30 cellular contexts compared by ENCODE assay signal in genomic region chr1:43830802-43831201, GRCh38.
A peak's percentile ranks its signal among the peaks of the same experiment; 100 is the strongest.
DNase-seq lines count a peak whose midpoint lies in the region; ATAC-seq and TF ChIP-seq lines count a peak whose summit lies in the region.
"Had no signal": no experiment of that assay in that cellular context is flagged by ENCODE, and none has a peak within 500 bp of the region (broad histone marks: within the 10 kb centered on the region; RNA-seq: fewer than 3 reads in every experiment).

No MANE protein-coding gene starts in this region.

- no peak for DNase-seq in activated T-cell treated with anti-CD3 and anti-CD28 coated beads, Interleukin-2, amount 50 U/mL, for 72 hours
- no peak for DNase-seq in activated T-cell treated with anti-CD3 and anti-CD28 coated beads, Interleukin-2, amount 50 U/mL, for 4 hours
- DNase-seq in PC-9 (peak in 1 of 2 experiments; percentile 77), C1 segment of cervical spinal cord (lab: John Stamatoyannopoulos, UW) (no peak), WTC11 (ENCODE audit: low spot score) (no peak)
- DNase-seq in stimulated activated naive B cell treated with anti-CD40 and anti-IgM and Interleukin-4, amounts not matched to agents 10 μg/mL and 1 μg/mL and 100 μg/mL, for 72 hours: no peak
- no peak for DNase-seq in NK-92 treated with Interleukin-12 subunit alpha and Interleukin-12 subunit beta, amount 100 ng/mL, for 24 hours (lab: John Stamatoyannopoulos, UW)
- DNase-seq: ACHN; activated CD4-positive, CD25-positive, alpha-beta regulatory T cell treated with anti-CD3 and anti-CD28 coated beads, Interleukin-2, amount 50 U/mL, for 72 hours; activated gamma-delta T cell treated with Interleukin-2 at 50 U/mL for 16 hours; Calu3; central memory CD4-positive, alpha-beta T cell; DMS79 treated with DMSO at 0.1 percent for 48 hours; endodermal cell; foreskin keratinocyte; GF-D8; mammary epithelial cell; NCI-H1417 treated with DMSO at 0.1 percent for 48 hours; NCI-H2107; NCI-H748 treated with DMSO at 0.1 percent for 48 hours; nephron progenitor cell; ovary; trophoblast cell had no signal

- no peaks in the 10 kb centered on the region for H3K9me3 ChIP-seq in KOPT-K1 (ENCODE audit: insufficient read depth, low read length, poor library complexity, severe bottlenecking)
- H3K9me3 ChIP-seq in PC-9 (ENCODE audit: insufficient read depth, low read depth): no peaks in the 10 kb centered on the region
- H3K9me3 ChIP-seq: esophagus muscularis mucosa, HAP-1, ovary had no signal

- peak overlapping the region; percentile 72 for H3K4me2 ChIP-seq in PC-9
- H3K4me2 ChIP-seq: hepatocyte had no signal

- H3F3A ChIP-seq in PC-9 (ENCODE audit: insufficient read depth, low read depth): peaks cover 41% of the 10 kb centered on the region

- H3K4me3 Mint-ChIP-seq in activated T-cell treated with anti-CD3 and anti-CD28 coated beads, Interleukin-2, amount 50 U/mL, for 72 hours: peak overlapping the region; percentile 0 to 57
- H3K4me3 Mint-ChIP-seq in activated T-cell treated with anti-CD3 and anti-CD28 coated beads, Interleukin-2, amount 50 U/mL, for 4 hours: no peak overlapping the region
- H3K4me3 Mint-ChIP-seq in stimulated activated naive B cell treated with anti-CD40 and anti-IgM and Interleukin-4, amounts not matched to agents 10 μg/mL and 1 μg/mL and 100 μg/mL, for 72 hours: peak overlapping the region in 1 of 2 donors; percentile 30
- no peak overlapping the region for H3K4me3 Mint-ChIP-seq in WTC11
- H3K4me3 Mint-ChIP-seq: endodermal cell; nephron progenitor cell; T-helper 1 cell treated with Interleukin-12 subunit alpha and Interleukin-12 subunit beta and Interleukin-4 antibody, amounts not matched to agents 30 μg/mL and 1 μg/mL, for 36 hours had no signal

- peaks cover 58% of the 10 kb centered on the region for H3K4me1 Mint-ChIP-seq in activated T-cell treated with anti-CD3 and anti-CD28 coated beads, Interleukin-2, amount 50 U/mL, for 72 hours (ENCODE audit: low read depth)
- H3K4me1 Mint-ChIP-seq in activated T-cell treated with anti-CD3 and anti-CD28 coated beads, Interleukin-2, amount 50 U/mL, for 4 hours (ENCODE audit: low read depth): peaks cover 41% of the 10 kb centered on the region
- H3K4me1 Mint-ChIP-seq in stimulated activated naive B cell treated with anti-CD40 and anti-IgM and Interleukin-4, amounts not matched to agents 10 μg/mL and 1 μg/mL and 100 μg/mL, for 72 hours: peaks cover 47 to 72% of the 10 kb centered on the region in 2 donors
- H3K4me1 Mint-ChIP-seq in WTC11: peaks cover 40% of the 10 kb centered on the region

- peak overlapping the region; percentile 3 for H3K27ac Mint-ChIP-seq in activated T-cell treated with anti-CD3 and anti-CD28 coated beads, Interleukin-2, amount 50 U/mL, for 72 hours
- peak overlapping the region; percentile 27 for H3K27ac Mint-ChIP-seq in stimulated activated naive B cell treated with anti-CD40 and anti-IgM and Interleukin-4, amounts not matched to agents 10 μg/mL and 1 μg/mL and 100 μg/mL, for 72 hours
- H3K27ac Mint-ChIP-seq in WTC11: no peak overlapping the region
- H3K27ac Mint-ChIP-seq: endodermal cell; T-helper 1 cell treated with Interleukin-12 subunit alpha and Interleukin-12 subunit beta and Interleukin-4 antibody, amounts not matched to agents 30 μg/mL and 1 μg/mL, for 36 hours had no signal

- H3K9me3 Mint-ChIP-seq in activated T-cell treated with anti-CD3 and anti-CD28 coated beads, Interleukin-2, amount 50 U/mL, for 72 hours: peaks cover 0 to 2% of the 10 kb centered on the region in 2 donors
- no peaks in the 10 kb centered on the region for H3K9me3 Mint-ChIP-seq in activated T-cell treated with anti-CD3 and anti-CD28 coated beads, Interleukin-2, amount 50 U/mL, for 4 hours
- H3K9me3 Mint-ChIP-seq in stimulated activated naive B cell treated with anti-CD40 and anti-IgM and Interleukin-4, amounts not matched to agents 10 μg/mL and 1 μg/mL and 100 μg/mL, for 72 hours: no peaks in the 10 kb centered on the region
- peaks cover 3% of the 10 kb centered on the region for H3K9me3 Mint-ChIP-seq in WTC11
- H3K9me3 Mint-ChIP-seq: endodermal cell; nephron progenitor cell; T-helper 1 cell treated with Interleukin-12 subunit alpha and Interleukin-12 subunit beta and Interleukin-4 antibody, amounts not matched to agents 30 μg/mL and 1 μg/mL, for 36 hours had no signal

- peaks cover 66% of the 10 kb centered on the region for H3K4me1 ChIP-seq in PC-9 (replicated peaks; ENCODE audit: insufficient read depth)

- intact Hi-C loops in PC-9 (cut with micrococcal nuclease; ENCODE audit: unreplicated experiment): loop anchor here (5.0 to 10.0 kb wide), 3 partner anchors 276 to 459 kb away; no protein-coding TSS in a partner anchor

- no peaks in the 10 kb centered on the region for H3K27me3 Mint-ChIP-seq in activated T-cell treated with anti-CD3 and anti-CD28 coated beads, Interleukin-2, amount 50 U/mL, for 72 hours (ENCODE audit: low read depth)
- H3K27me3 Mint-ChIP-seq in activated T-cell treated with anti-CD3 and anti-CD28 coated beads, Interleukin-2, amount 50 U/mL, for 4 hours (ENCODE audit: low read depth): no peaks in the 10 kb centered on the region
- no peaks in the 10 kb centered on the region for H3K27me3 Mint-ChIP-seq in stimulated activated naive B cell treated with anti-CD40 and anti-IgM and Interleukin-4, amounts not matched to agents 10 μg/mL and 1 μg/mL and 100 μg/mL, for 72 hours
- H3K27me3 Mint-ChIP-seq in WTC11 (ENCODE audit: low read depth): no peaks in the 10 kb centered on the region

- H2AFZ ChIP-seq in PC-9: no peak overlapping the region
- H2AFZ ChIP-seq: hepatocyte had no signal

- POLR2A ChIA-PET in PC-9 (lab: Charles Lee; ENCODE audit: unreplicated experiment): interaction anchor here (0.6 kb wide), 1 partner anchor 81 kb away, joined by 4 read pairs; no protein-coding TSS in a partner anchor
- POLR2A ChIA-PET in WTC11 (lab: Charles Lee): no interaction called here

- H3K36me3 ChIP-seq in KOPT-K1 (ENCODE audit: insufficient read depth, low read length): no peaks in the 10 kb centered on the region
- no peaks in the 10 kb centered on the region for H3K36me3 ChIP-seq in PC-9 (ENCODE audit: low read depth)
- H3K36me3 ChIP-seq: HAP-1, ovary had no signal

- no peaks in the 10 kb centered on the region for H4K20me1 ChIP-seq in PC-9 (ENCODE audit: insufficient read depth)

- no peaks in the 10 kb centered on the region for H3K27me3 ChIP-seq in PC-9 (ENCODE audit: insufficient read depth, low read depth)
- H3K27me3 ChIP-seq: esophagus muscularis mucosa, foreskin keratinocyte, hepatocyte, ovary had no signal

- no peaks in the 10 kb centered on the region for H3K9me2 ChIP-seq in PC-9 (ENCODE audit: insufficient read depth)

- CTCF ChIA-PET in PC-9 (lab: Charles Lee): interaction anchor here (1.0 to 1.5 kb wide), 2 partner anchors 46 to 67 kb away, joined by 3 to 5 read pairs; no protein-coding TSS in a partner anchor
- CTCF ChIA-PET in WTC11 (lab: Charles Lee): interaction anchor here (2.2 kb wide), 1 partner anchor 104 kb away, joined by 6 read pairs; no protein-coding TSS in a partner anchor

- no peak for TF ChIP-seq CTCF in PC-9 (conservative IDR thresholded peaks at IDR 0.05)
- TF ChIP-seq CTCF in WTC11 (IDR thresholded peaks at IDR 0.05): no peak

- no peaks in the 10 kb centered on the region for H3K79me2 ChIP-seq in PC-9 (ENCODE audit: low read depth)
- H3K79me2 ChIP-seq: hepatocyte had no signal

- H3K4me3 ChIP-seq in PC-9: no peak overlapping the region
- H3K4me3 ChIP-seq: esophagus muscularis mucosa, HAP-1, hepatocyte, ovary, skin epidermis had no signal

- ATAC-seq in activated T-cell treated with anti-CD3 and anti-CD28 coated beads, Interleukin-2, amount 50 U/mL, for 72 hours (replicated peaks in 1 of 2): no peak
- ATAC-seq in activated T-cell treated with anti-CD3 and anti-CD28 coated beads, Interleukin-2, amount 50 U/mL, for 4 hours: no peak
- peak; percentile 65 to 66 for ATAC-seq in stimulated activated naive B cell treated with anti-CD40 and anti-IgM and Interleukin-4, amounts not matched to agents 10 μg/mL and 1 μg/mL and 100 μg/mL, for 72 hours (replicated peaks)
- no peak for ATAC-seq in WTC11
- ATAC-seq: foreskin keratinocyte had no signal

- BruUV-seq in PC-9 (replicated peaks; lab: Mats Ljungman, UMichigan): no TSS peak

- H3K27ac ChIP-seq in KOPT-K1 (ENCODE audit: low read depth, low read length, poor library complexity, severe bottlenecking) (peak overlapping the region; percentile 87), PC-9 (peak overlapping the region; percentile 94)
- H3K27ac ChIP-seq: C4-2B, esophagus muscularis mucosa, foreskin keratinocyte, hepatocyte, ovary had no signal

- peaks cover under 1 to 9% of the 10 kb centered on the region in 2 donors for H3K36me3 Mint-ChIP-seq in activated T-cell treated with anti-CD3 and anti-CD28 coated beads, Interleukin-2, amount 50 U/mL, for 72 hours (ENCODE audit: insufficient read depth in 2 of 2)
- peaks cover 20% of the 10 kb centered on the region for H3K36me3 Mint-ChIP-seq in activated T-cell treated with anti-CD3 and anti-CD28 coated beads, Interleukin-2, amount 50 U/mL, for 4 hours (ENCODE audit: insufficient read depth)
- peaks cover 7 to 14% of the 10 kb centered on the region in 2 donors for H3K36me3 Mint-ChIP-seq in stimulated activated naive B cell treated with anti-CD40 and anti-IgM and Interleukin-4, amounts not matched to agents 10 μg/mL and 1 μg/mL and 100 μg/mL, for 72 hours
- H3K36me3 Mint-ChIP-seq in WTC11: no peaks in the 10 kb centered on the region

TF ChIP-seq in WTC11, 78 proteins besides CTCF, POLR2A, EP300 and RAD21 (continues in another document):
- TF ChIP-seq USF1 (CRISPR knock-in tag; IDR thresholded peaks at IDR 0.05): no peak
- no peak for TF ChIP-seq NFE2L1 (CRISPR knock-in tag; IDR thresholded peaks at IDR 0.05)
- no peak for TF ChIP-seq ATF6 (CRISPR knock-in tag; IDR thresholded peaks at IDR 0.05)

Comparison
In these comparisons a context has a peak if more than half of its experiments do, and no peak if none do; other contexts are left out.
1. H3K4me3 Mint-ChIP-seq: peak in activated T-cell treated with anti-CD3 and anti-CD28 coated beads, Interleukin-2, amount 50 U/mL, for 72 hours (2 of 2); none in activated T-cell treated with anti-CD3 and anti-CD28 coated beads, Interleukin-2, amount 50 U/mL, for 4 hours (single experiment) and WTC11 (single experiment).
2. ATAC-seq: peak in stimulated activated naive B cell treated with anti-CD40 and anti-IgM and Interleukin-4, amounts not matched to agents 10 μg/mL and 1 μg/mL and 100 μg/mL, for 72 hours (2 of 2); none in activated T-cell treated with anti-CD3 and anti-CD28 coated beads, Interleukin-2, amount 50 U/mL, for 72 hours (0 of 2), activated T-cell treated with anti-CD3 and anti-CD28 coated beads, Interleukin-2, amount 50 U/mL, for 4 hours (0 of 2) and WTC11 (single experiment).